20 cellular contexts compared by ENCODE assay signal in genomic region chr6:102154176-102154575, GRCh38.
"Had no signal": no experiment of that assay in that cellular context is flagged by ENCODE, and none has a peak within 500 bp of the region (broad histone marks: within the 10 kb centered on the region; RNA-seq: fewer than 3 reads in every experiment).

No MANE protein-coding gene starts in this region.

- DNase-seq: effector memory CD4-positive, alpha-beta T cell; gastrocnemius medialis; heart right ventricle; hypothalamus; left ventricle myocardium inferior; lower lobe of right lung; mucosa of descending colon; natural killer cell; sigmoid colon; small intestine; stimulated activated CD4-positive, alpha-beta T cell treated with anti-CD3 and anti-CD28 coated beads, Interleukin-12 subunit alpha, Interleukin-12 subunit beta, amount 100 ng/mL, for 4 hours; stimulated activated naive CD4-positive, alpha-beta T cell; stomach; substantia nigra; transverse colon had no signal

- H3K36me3 ChIP-seq: esophagus muscularis mucosa, gastrocnemius medialis, heart right ventricle, left ventricle myocardium inferior, lower lobe of right lung, right atrium auricular region, sigmoid colon, stomach, thoracic aorta, transverse colon had no signal

- H3K4me3 ChIP-seq: esophagus muscularis mucosa, gastrocnemius medialis, heart right ventricle, left ventricle myocardium inferior, lower lobe of right lung, mucosa of descending colon, right atrium auricular region, sigmoid colon, stomach, thoracic aorta, transverse colon had no signal

- H3K4me1 ChIP-seq: esophagus muscularis mucosa, heart right ventricle, left ventricle myocardium inferior, lower lobe of right lung, right atrium auricular region, sigmoid colon, stomach, transverse colon had no signal

- H3K4me3 Mint-ChIP-seq: natural killer cell, neural crest cell had no signal

- H3K4me1 Mint-ChIP-seq: natural killer cell, neural crest cell had no signal

- H3K9me3 Mint-ChIP-seq: neural crest cell had no signal

- H3K27ac Mint-ChIP-seq: natural killer cell had no signal

- H3K9me3 ChIP-seq: gastrocnemius medialis, lower lobe of right lung, mucosa of descending colon, thoracic aorta, transverse colon had no signal

- H3K27me3 ChIP-seq: esophagus muscularis mucosa, gastrocnemius medialis, heart right ventricle, right atrium auricular region, sigmoid colon, stomach, transverse colon had no signal

- H3K27ac ChIP-seq: epithelial cell of prostate, esophagus muscularis mucosa, heart right ventricle, left ventricle myocardium inferior, lower lobe of right lung, right atrium auricular region, sigmoid colon, stomach, thoracic aorta, transverse colon had no signal

- ATAC-seq: heart right ventricle, lower lobe of right lung, mucosa of descending colon, natural killer cell had no signal
